ENCODE assay signal across 29 cellular contexts in genomic region chr20:47770931-47771330, GRCh38. TPM values are rescaled to one million over a fixed set of nuclear protein-coding genes. Genes with fewer than 3 reads are reported as not detected.
DNase-seq lines count a peak whose midpoint lies in the region; FAIRE-seq and TF ChIP-seq lines count a peak whose summit lies in the region.
"Had no signal": no experiment of that assay in that cellular context is flagged by ENCODE, and none has a peak within 500 bp of the region (broad histone marks: within the 10 kb centered on the region; RNA-seq: fewer than 3 reads in every experiment).

No MANE protein-coding gene starts in this region.

- no peak for TF ChIP-seq EP300 in H1 (IDR thresholded peaks at IDR 0.05; ENCODE audit: borderline replicate concordance in 1 of 2, low read depth in 2 of 2, low read length in 2 of 2)

- no peaks in the 10 kb centered on the region for H3K79me2 ChIP-seq in H1 (ENCODE audit: control insufficient read depth in 1 of 2, insufficient read depth in 2 of 2, low read length in 2 of 2)

- DNase-seq in CD1c-positive myeloid dendritic cell (ENCODE audit: extremely low spot score) (peak; percentile 80), H1 (ENCODE audit: low read depth in 1 of 2, low spot score in 2 of 2) (no peak), nephron progenitor cell (no peak), GM03348 (ENCODE audit: low spot score) (no peak)
- no peak for DNase-seq in activated CD4-positive, alpha-beta T cell treated with anti-CD3 and anti-CD28 coated beads, Interleukin-2, amount 50 U/mL, for 4 hours
- no peak for DNase-seq in activated T-cell treated with anti-CD3 and anti-CD28 coated beads, Interleukin-2, amount 50 U/mL, for 1 hour
- DNase-seq: activated CD4-positive, alpha-beta T cell treated with anti-CD3 and anti-CD28 coated beads for 36 hours; activated gamma-delta T cell; activated naive CD8-positive, alpha-beta T cell treated with anti-CD3 and anti-CD28 coated beads, Interleukin-2, amount 10 ng/mL, durations not matched to agents 7 days and 5 days; activated T-cell treated with anti-CD3 and anti-CD28 coated beads, Interleukin-2, amount 50 U/mL, for 24 hours; Caco-2; DMS79; foreskin fibroblast; GF-D8; Kasumi-1; left colon; NCI-H1048; NCI-H1694 treated with DMSO at 0.1 percent for 48 hours; NCI-H524 treated with DMSO at 0.1 percent for 48 hours; ovary; retina; RPMI8226; stimulated activated CD4-positive, alpha-beta T cell treated with anti-CD3 and anti-CD28 coated beads, Interleukin-12 subunit alpha, Interleukin-12 subunit beta, amount 100 ng/mL, for 4 hours; stimulated activated CD4-positive, alpha-beta T cell treated with anti-CD3 and anti-CD28 coated beads, Interleukin-4, amount 100 ng/mL, for 1 hour had no signal

- H3K36me3 ChIP-seq in HEK293 (ENCODE audit: control insufficient read depth in 2 of 2, insufficient read depth in 1 of 2, low read length in 2 of 2) (peaks cover 0 to 8% of the 10 kb centered on the region in 2 experiments; a peak in 1 of 3 replicates), H1 (ENCODE audit: control insufficient read depth in 2 of 4, insufficient read depth in 4 of 4, low read length in 3 of 4) (no peaks in the 10 kb centered on the region)
- H3K36me3 ChIP-seq: ascending aorta, ovary had no signal

- TF ChIP-seq POLR2A in H1 (IDR thresholded peaks at IDR 0.05; ENCODE audit: control extremely low read depth in 1 of 2, low read depth in 2 of 2, low read length in 2 of 2), result no peak

- CTCF ChIA-PET in HEK293 (lab: Yijun Ruan, JAX), result no interaction called here
- CTCF ChIA-PET in H1 (lab: Charles Lee; ENCODE audit: partially characterized antibody), result interaction anchor here (0.9 to 1.6 kb wide), 6 partner anchors 11 to 124 kb away, joined by 3 to 5 read pairs (median 4); no protein-coding TSS in a partner anchor

- H4K20me1 ChIP-seq in H1 (replicated peaks in 1 of 2; ENCODE audit: control insufficient read depth in 1 of 2, insufficient read depth in 2 of 2, low read length in 2 of 2), result no peaks in the 10 kb centered on the region

- FAIRE-seq in H1 (lab: Jason Lieb, UNC), result no peak

- H2AFZ ChIP-seq in H1 (ENCODE audit: low read length), result no peak overlapping the region

- 83% methylated on average over 12 of the region's 12 CpGs; no CpG with 5 or more reads in 1 of the 2 experiments for WGBS in H1 (ENCODE audit: extremely low coverage in 1 of 2, insufficient coverage in 1 of 2, insufficient read length in 1 of 2, insufficient replicate concordance in 2 of 2, low coverage in 1 of 2, low lambda C conversion rate in 2 of 2, missing lambda C conversion rate in 1 of 2), 2 experiments

- no peak overlapping the region for H3K23ac ChIP-seq in H1 (ENCODE audit: insufficient read length)

- H2BK12ac ChIP-seq in H1 (ENCODE audit: low read depth, low read length), result no peak overlapping the region

- H2AK5ac ChIP-seq in H1 (ENCODE audit: low read depth, low read length), result no peak overlapping the region

- no peak overlapping the region for H3K9ac ChIP-seq in H1 (replicated peaks in 1 of 4; ENCODE audit: extremely low read depth in 1 of 4, low read depth in 3 of 4, low read length in 3 of 4)

- H3K9me3 Mint-ChIP-seq in nephron progenitor cell, result peaks cover 25% of the 10 kb centered on the region
- H3K9me3 Mint-ChIP-seq: type B pancreatic cell had no signal

- no peak overlapping the region for H3K56ac ChIP-seq in H1 (replicated peaks; ENCODE audit: insufficient read length, low read depth, low read length)

- H4K5ac ChIP-seq in H1 (ENCODE audit: insufficient read length, low read depth, low read length), result no peak overlapping the region

- no peak overlapping the region; the same call in 1 of the 2 replicates for H3K18ac ChIP-seq in H1 (ENCODE audit: extremely low read depth, low read length)

- H3K27ac ChIP-seq in HEK293 (ENCODE audit: extremely low read depth, low read depth, low read length), result no peak overlapping the region
- H3K27ac ChIP-seq in H1 (ENCODE audit: low read depth, low read length), result no peak overlapping the region
- H3K27ac ChIP-seq: ascending aorta, coronary artery, ovary had no signal

- H4K8ac ChIP-seq in H1 (ENCODE audit: extremely low read depth, insufficient read depth, low read length), result no peak overlapping the region

- POLR2A ChIA-PET in HEK293 (lab: Yijun Ruan, JAX) (no interaction called here), H1 (lab: Charles Lee; ENCODE audit: partially characterized antibody) (interaction anchor here (0.7 kb wide), 1 partner anchor 91 kb away, joined by 3 read pairs; no protein-coding TSS in a partner anchor)

- peaks cover 4% of the 10 kb centered on the region for H3K27me3 Mint-ChIP-seq in nephron progenitor cell (ENCODE audit: low read depth, poor library complexity)
- H3K27me3 Mint-ChIP-seq: activated CD4-positive, alpha-beta T cell treated with anti-CD3 and anti-CD28 coated beads for 36 hours; type B pancreatic cell had no signal

- H3K27me3 ChIP-seq in H1 (replicated peaks in 1 of 4; ENCODE audit: control insufficient read depth in 3 of 4, extremely low read depth in 1 of 4, insufficient read depth in 3 of 4, low read length in 3 of 4), result no peaks in the 10 kb centered on the region
- H3K27me3 ChIP-seq: ascending aorta; BLaER1 treated with 17β-estradiol and CSF1 and Interleukin-3, amounts not matched to agents 10 nM and 100 nM; ovary had no signal

- H3K27ac Mint-ChIP-seq in nephron progenitor cell, result peak overlapping the region; percentile 77
- H3K27ac Mint-ChIP-seq: activated CD4-positive, alpha-beta T cell treated with anti-CD3 and anti-CD28 coated beads for 36 hours; activated naive CD8-positive, alpha-beta T cell treated with anti-CD3 and anti-CD28 coated beads, Interleukin-2, amount 10 ng/mL, durations not matched to agents 7 days and 5 days; activated T-cell treated with anti-CD3 and anti-CD28 coated beads, Interleukin-2, amount 50 U/mL, for 24 hours; type B pancreatic cell had no signal

- no peak for TF ChIP-seq CTCF in HEK293 (tag by site-specific recombination; IDR thresholded peaks at IDR 0.05)
- no peak for TF ChIP-seq CTCF in H1 (IDR thresholded peaks at IDR 0.05; ENCODE audit: control extremely low read depth in 1 of 3, insufficient read depth in 1 of 3, low read depth in 1 of 3, low read length in 3 of 3)
- no peak for TF ChIP-seq CTCF in nephron progenitor cell (IDR thresholded peaks at IDR 0.05)

- H3K4me2 ChIP-seq in H1 (ENCODE audit: insufficient read depth in 1 of 2, low read depth in 2 of 2, low read length in 2 of 2), result no peak overlapping the region

- H2BK15ac ChIP-seq in H1 (ENCODE audit: low read length), result 0 out of 2 replicates have a peak overlapping the region, but pooled peaks have one; percentile 72

- H3K4ac ChIP-seq in H1 (replicated peaks; ENCODE audit: insufficient read length, low read depth, low read length), result no peak overlapping the region

- no peaks in the 10 kb centered on the region for H3K79me1 ChIP-seq in H1 (ENCODE audit: low read depth, low read length)

- H2BK20ac ChIP-seq in H1 (ENCODE audit: low read length), result no peak overlapping the region

- H3K4me3 ChIP-seq in HEK293 (ENCODE audit: low read depth, low read length) (no peak overlapping the region), H1 (ENCODE audit: extremely low read depth in 1 of 4, insufficient read depth in 2 of 4, low read depth in 3 of 4, low read length in 4 of 4) (no peak overlapping the region)
- H3K4me3 ChIP-seq: ascending aorta; BLaER1 treated with 17β-estradiol and CSF1 and Interleukin-3, amounts not matched to agents 10 nM and 100 nM; coronary artery; ovary had no signal

- H3K36me3 Mint-ChIP-seq in nephron progenitor cell (ENCODE audit: low read depth), result peaks cover 67% of the 10 kb centered on the region
- H3K36me3 Mint-ChIP-seq: activated naive CD8-positive, alpha-beta T cell treated with anti-CD3 and anti-CD28 coated beads, Interleukin-2, amount 10 ng/mL, durations not matched to agents 7 days and 5 days had no signal

- H3K9me3 ChIP-seq in HEK293 (ENCODE audit: control insufficient read depth, insufficient read depth, low read depth, low read length) (no peaks in the 10 kb centered on the region), H1 (ENCODE audit: insufficient read depth in 2 of 2, low read depth in 1 of 2, low read length in 1 of 2) (peaks cover 3 to 4% of the 10 kb centered on the region in 2 experiments; a peak in 1 of 4 replicates)
- H3K9me3 ChIP-seq: ascending aorta, Caco-2 had no signal

- 0 out of 2 replicates have a peak, but pooled peaks cover 2% of the 10 kb centered on the region for H3K23me2 ChIP-seq in H1 (ENCODE audit: low read depth, low read length)

- no peak for TF ChIP-seq RAD21 in H1 (IDR thresholded peaks at IDR 0.05 in 1 of 2, conservative IDR thresholded peaks at IDR 0.05 in 1 of 2; ENCODE audit: low read depth in 2 of 2, low read length in 2 of 2)

- no peak overlapping the region for H2BK120ac ChIP-seq in H1 (replicated peaks; ENCODE audit: low read depth, low read length)

- H3K4me1 ChIP-seq in HEK293 (ENCODE audit: control insufficient read depth, insufficient read depth, low read length) (peaks cover 2% of the 10 kb centered on the region; the same call in 1 of the 2 replicates), H1 (replicated peaks in 1 of 4; ENCODE audit: control insufficient read depth in 3 of 4, insufficient read depth in 4 of 4, low read length in 3 of 4) (peaks cover 2 to 4% (median 2%) of the 10 kb centered on the region in 4 experiments; a peak in 4 of 7 replicates)
- H3K4me1 ChIP-seq: ascending aorta had no signal

- no peak overlapping the region for H3K14ac ChIP-seq in H1 (ENCODE audit: insufficient read length)

- no peak overlapping the region for H4K91ac ChIP-seq in H1 (replicated peaks; ENCODE audit: insufficient read length, low read length)

- H2BK5ac ChIP-seq in H1 (ENCODE audit: low read depth, low read length), result peak overlapping the region; percentile 35; the same call in 1 of the 2 replicates

- no peak overlapping the region for H3K4me3 Mint-ChIP-seq in nephron progenitor cell
- H3K4me3 Mint-ChIP-seq: activated CD4-positive, alpha-beta T cell treated with anti-CD3 and anti-CD28 coated beads for 36 hours; activated naive CD8-positive, alpha-beta T cell treated with anti-CD3 and anti-CD28 coated beads, Interleukin-2, amount 10 ng/mL, durations not matched to agents 7 days and 5 days; activated T-cell treated with anti-CD3 and anti-CD28 coated beads, Interleukin-2, amount 50 U/mL, for 24 hours; type B pancreatic cell had no signal

- peaks cover 38% of the 10 kb centered on the region for H3K4me1 Mint-ChIP-seq in nephron progenitor cell
- H3K4me1 Mint-ChIP-seq: activated CD4-positive, alpha-beta T cell treated with anti-CD3 and anti-CD28 coated beads for 36 hours; activated naive CD8-positive, alpha-beta T cell treated with anti-CD3 and anti-CD28 coated beads, Interleukin-2, amount 10 ng/mL, durations not matched to agents 7 days and 5 days had no signal

RNA-seq across cellular contexts. Expression of gene SULF2, which starts 14.3 kb away (rescaled TPM):
- total RNA-seq in H1 (2021; fragmentation: NEBNext Ultra II Directional; extraction: Animal tissue kit (Norgen Biotek cat#: 25700)), result 27.1 and 28.2 TPM in 2 replicates
- polyA plus RNA-seq in H1 (2011; rRNA removed), result 15.7 and 29.0 TPM in 2 replicates
- polyA plus RNA-seq in H1 (2011; cell fraction: cytosol; rRNA removed), result 11.1 TPM
- 33.9 TPM for polyA plus RNA-seq in H1 (2011; cell fraction: nucleus; rRNA removed)
- polyA plus RNA-seq in H1 (2012, experiment 1 of 2), result 23.8 to 30.2 TPM (median 28.1 TPM) in 4 replicates
- 12.7 TPM for polyA plus RNA-seq in H1 (2012, experiment 2 of 2)
- 37.3 TPM for polyA plus RNA-seq in H1 (2013, experiment 1 of 2)
- polyA plus RNA-seq in H1 (2013, experiment 2 of 2), result 40.1 TPM
- 14.7 and 19.0 TPM in 2 replicates for polyA minus RNA-seq in H1 (2011; rRNA and poly(A)+ RNA removed)
- 18.0 TPM for polyA minus RNA-seq in H1 (2011; cell fraction: cytosol; rRNA and poly(A)+ RNA removed)
- polyA minus RNA-seq in H1 (2011; cell fraction: nucleus; rRNA and poly(A)+ RNA removed), result 26.7 TPM
